15 cellular contexts compared by ENCODE assay signal in the genomic region with DNA sequence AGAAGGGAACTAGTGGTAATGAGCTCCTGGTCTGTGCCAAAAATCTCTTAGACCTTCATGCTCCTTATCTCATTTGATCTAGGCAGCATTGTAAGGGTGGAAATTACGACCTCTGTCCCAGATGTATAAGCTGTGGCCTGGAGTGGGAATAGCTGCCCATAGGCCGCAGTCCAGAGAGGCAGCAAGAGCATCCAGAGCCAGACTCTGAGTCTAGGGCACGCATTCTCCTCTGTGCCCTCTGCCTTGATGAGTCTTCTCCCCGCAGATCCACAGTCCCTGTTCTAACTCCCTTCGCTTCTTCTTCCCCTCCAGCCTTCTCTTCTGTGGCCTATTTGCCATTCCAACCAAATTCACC.
DNase-seq lines count a peak whose midpoint lies in the region; ATAC-seq and TF ChIP-seq lines count a peak whose summit lies in the region.
"Had no signal": no experiment of that assay in that cellular context is flagged by ENCODE, and none has a peak within 500 bp of the region (broad histone marks: within the 10 kb centered on the region; RNA-seq: fewer than 3 reads in every experiment).

No MANE protein-coding gene starts in this region.

- H3K36me3 ChIP-seq in trophoblast cell (ENCODE audit: control insufficient read depth in 1 of 2, insufficient read depth in 2 of 2, low read length in 2 of 2) = no peaks in the 10 kb centered on the region
- H3K36me3 ChIP-seq: BLaER1 treated with 17β-estradiol and CSF1 and Interleukin-3, amounts not matched to agents 10 nM and 100 nM had no signal

- H3K79me2 ChIP-seq in trophoblast cell (ENCODE audit: control insufficient read depth, insufficient read depth, low read length, poor library complexity) = no peaks in the 10 kb centered on the region

- DNase-seq in ecto neural progenitor cell (ENCODE audit: low spot score) = peak; percentile 10
- DNase-seq in left lobe of liver (ENCODE audit: low spot score) = peak; percentile 11
- peak; percentile 70 to 78 for DNase-seq in trophoblast cell
- no peak for DNase-seq in dermis blood vessel endothelial cell
- DNase-seq: CD4-positive, alpha-beta T cell; CD8-positive, alpha-beta memory T cell; DMS53; DMS79 treated with DMSO at 0.1 percent for 48 hours; GF-D8; GM23248; H7; HCEC 1CT had no signal

- H3K23ac ChIP-seq in trophoblast cell (ENCODE audit: low read length) = no peak overlapping the region

- no peak overlapping the region for H3K9ac ChIP-seq in trophoblast cell (ENCODE audit: low read length)
- H3K9ac ChIP-seq: BLaER1 treated with 17β-estradiol and CSF1 and Interleukin-3, amounts not matched to agents 10 nM and 100 nM; GM23248 had no signal

- no peaks in the 10 kb centered on the region for H3K27me3 ChIP-seq in trophoblast cell (ENCODE audit: insufficient read depth, low read length)
- H3K27me3 ChIP-seq: BLaER1 treated with 17β-estradiol and CSF1 and Interleukin-3, amounts not matched to agents 10 nM and 100 nM had no signal

- H3K9me3 ChIP-seq in trophoblast cell (ENCODE audit: insufficient read depth, low read depth, low read length) = no peaks in the 10 kb centered on the region
- H3K9me3 ChIP-seq: BLaER1 treated with 17β-estradiol and CSF1 and Interleukin-3, amounts not matched to agents 10 nM and 100 nM had no signal

- no CpG with 5 or more reads among the region's 5 CpGs for WGBS in trophoblast cell (ENCODE audit: extremely low coverage, insufficient coverage, insufficient read length)

- H3K27ac ChIP-seq in trophoblast cell (ENCODE audit: low read depth, low read length) = no peak overlapping the region
- H3K27ac ChIP-seq: BLaER1 treated with 17β-estradiol and CSF1 and Interleukin-3, amounts not matched to agents 10 nM and 100 nM; GM23248 had no signal

- peaks cover 10 to 24% of the 10 kb centered on the region in 2 experiments for H3K4me1 ChIP-seq in trophoblast cell (ENCODE audit: control insufficient read depth in 1 of 2, insufficient read depth in 2 of 2, low read length in 2 of 2)
- H3K4me1 ChIP-seq: BLaER1 treated with 17β-estradiol and CSF1 and Interleukin-3, amounts not matched to agents 10 nM and 100 nM had no signal

- no peak overlapping the region for H4K12ac ChIP-seq in trophoblast cell (ENCODE audit: low read depth, low read length)

- no peak overlapping the region for H3K4ac ChIP-seq in trophoblast cell (ENCODE audit: low read depth, low read length)

- no peak overlapping the region for H3K4me3 ChIP-seq in trophoblast cell (ENCODE audit: low read depth, low read length)
- H3K4me3 ChIP-seq: BLaER1 treated with 17β-estradiol and CSF1 and Interleukin-3, amounts not matched to agents 10 nM and 100 nM; GM23248 had no signal

- H4K91ac ChIP-seq in trophoblast cell (ENCODE audit: low read depth, low read length) = no peak overlapping the region

- no peak overlapping the region for H2BK5ac ChIP-seq in trophoblast cell (ENCODE audit: low read depth, low read length, poor library complexity)

- H3K18ac ChIP-seq in trophoblast cell (ENCODE audit: low read length) = no peak overlapping the region

- no peak overlapping the region for H4K8ac ChIP-seq in trophoblast cell (ENCODE audit: low read depth, low read length)

- no peak overlapping the region for H3K14ac ChIP-seq in trophoblast cell (ENCODE audit: low read length)

- no peak overlapping the region for H2AK5ac ChIP-seq in trophoblast cell (ENCODE audit: low read length)

- no peak overlapping the region for H2BK120ac ChIP-seq in trophoblast cell (ENCODE audit: insufficient read depth, low read length, poor library complexity)

- H2AFZ ChIP-seq in trophoblast cell (ENCODE audit: insufficient read depth, low read length, poor library complexity) = no peak overlapping the region
- H2AFZ ChIP-seq: GM23248 had no signal

- ATAC-seq in left lobe of liver (no peak), SK-N-SH treated with all-trans-retinoic acid at 6 μM for 48 hours (no peak), HG03442 (IDR thresholded peaks at IDR 0.05; ENCODE audit: unreplicated experiment) (no peak)

- H2BK12ac ChIP-seq in trophoblast cell (ENCODE audit: low read length) = no peak overlapping the region

- no peaks in the 10 kb centered on the region for H3K79me1 ChIP-seq in trophoblast cell (ENCODE audit: low read length)

- no peak overlapping the region for H3K4me2 ChIP-seq in trophoblast cell (ENCODE audit: low read length)
- H3K4me2 ChIP-seq: BLaER1 treated with 17β-estradiol and CSF1 and Interleukin-3, amounts not matched to agents 10 nM and 100 nM had no signal

TF ChIP-seq in SK-N-SH treated with all-trans-retinoic acid at 6 μM for 48 hours, 23 proteins besides CTCF, POLR2A, EP300 and RAD21:
- TF ChIP-seq GLIS3 (CRISPR knock-in tag; IDR thresholded peaks at IDR 0.05) (no peak), ARNTL (CRISPR knock-in tag; IDR thresholded peaks at IDR 0.05; ENCODE audit: borderline replicate concordance, low read depth) (no peak), TCF4 (CRISPR knock-in tag; IDR thresholded peaks at IDR 0.05; ENCODE audit: borderline replicate concordance) (no peak), ESRRG (CRISPR knock-in tag; IDR thresholded peaks at IDR 0.05) (no peak), OSR1 (CRISPR knock-in tag; IDR thresholded peaks at IDR 0.05) (no peak), ZC3H10 (CRISPR knock-in tag; IDR thresholded peaks at IDR 0.05) (no peak), POU6F1 (CRISPR knock-in tag; IDR thresholded peaks at IDR 0.05; ENCODE audit: borderline replicate concordance, low read depth) (no peak), ZNF8 (CRISPR knock-in tag; IDR thresholded peaks at IDR 0.05) (no peak), BACH2 (CRISPR knock-in tag; IDR thresholded peaks at IDR 0.05; ENCODE audit: borderline replicate concordance) (no peak), ZNF565 (CRISPR knock-in tag; conservative IDR thresholded peaks at IDR 0.05; ENCODE audit: low read depth) (no peak), ISL1 (CRISPR knock-in tag; IDR thresholded peaks at IDR 0.05) (no peak), CSDC2 (CRISPR knock-in tag; IDR thresholded peaks at IDR 0.05) (no peak), RARB (CRISPR knock-in tag; IDR thresholded peaks at IDR 0.05) (no peak), PATZ1 (CRISPR knock-in tag; IDR thresholded peaks at IDR 0.05; ENCODE audit: borderline replicate concordance) (no peak), TOX (CRISPR knock-in tag; IDR thresholded peaks at IDR 0.05; ENCODE audit: borderline replicate concordance) (no peak), ZFP30 (CRISPR knock-in tag; IDR thresholded peaks at IDR 0.05) (no peak), SNAI2 (CRISPR knock-in tag; IDR thresholded peaks at IDR 0.05) (no peak)
- TF ChIP-seq, protein P1, sequence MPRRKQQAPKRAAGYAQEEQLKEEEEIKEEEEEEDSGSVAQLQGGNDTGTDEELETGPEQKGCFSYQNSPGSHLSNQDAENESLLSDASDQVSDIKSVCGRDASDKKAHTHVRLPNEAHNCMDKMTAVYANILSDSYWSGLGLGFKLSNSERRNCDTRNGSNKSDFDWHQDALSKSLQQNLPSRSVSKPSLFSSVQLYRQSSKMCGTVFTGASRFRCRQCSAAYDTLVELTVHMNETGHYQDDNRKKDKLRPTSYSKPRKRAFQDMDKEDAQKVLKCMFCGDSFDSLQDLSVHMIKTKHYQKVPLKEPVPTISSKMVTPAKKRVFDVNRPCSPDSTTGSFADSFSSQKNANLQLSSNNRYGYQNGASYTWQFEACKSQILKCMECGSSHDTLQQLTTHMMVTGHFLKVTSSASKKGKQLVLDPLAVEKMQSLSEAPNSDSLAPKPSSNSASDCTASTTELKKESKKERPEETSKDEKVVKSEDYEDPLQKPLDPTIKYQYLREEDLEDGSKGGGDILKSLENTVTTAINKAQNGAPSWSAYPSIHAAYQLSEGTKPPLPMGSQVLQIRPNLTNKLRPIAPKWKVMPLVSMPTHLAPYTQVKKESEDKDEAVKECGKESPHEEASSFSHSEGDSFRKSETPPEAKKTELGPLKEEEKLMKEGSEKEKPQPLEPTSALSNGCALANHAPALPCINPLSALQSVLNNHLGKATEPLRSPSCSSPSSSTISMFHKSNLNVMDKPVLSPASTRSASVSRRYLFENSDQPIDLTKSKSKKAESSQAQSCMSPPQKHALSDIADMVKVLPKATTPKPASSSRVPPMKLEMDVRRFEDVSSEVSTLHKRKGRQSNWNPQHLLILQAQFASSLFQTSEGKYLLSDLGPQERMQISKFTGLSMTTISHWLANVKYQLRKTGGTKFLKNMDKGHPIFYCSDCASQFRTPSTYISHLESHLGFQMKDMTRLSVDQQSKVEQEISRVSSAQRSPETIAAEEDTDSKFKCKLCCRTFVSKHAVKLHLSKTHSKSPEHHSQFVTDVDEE (CRISPR knock-in tag; IDR thresholded peaks at IDR 0.05) = no peak
